In the genomic region with DNA sequence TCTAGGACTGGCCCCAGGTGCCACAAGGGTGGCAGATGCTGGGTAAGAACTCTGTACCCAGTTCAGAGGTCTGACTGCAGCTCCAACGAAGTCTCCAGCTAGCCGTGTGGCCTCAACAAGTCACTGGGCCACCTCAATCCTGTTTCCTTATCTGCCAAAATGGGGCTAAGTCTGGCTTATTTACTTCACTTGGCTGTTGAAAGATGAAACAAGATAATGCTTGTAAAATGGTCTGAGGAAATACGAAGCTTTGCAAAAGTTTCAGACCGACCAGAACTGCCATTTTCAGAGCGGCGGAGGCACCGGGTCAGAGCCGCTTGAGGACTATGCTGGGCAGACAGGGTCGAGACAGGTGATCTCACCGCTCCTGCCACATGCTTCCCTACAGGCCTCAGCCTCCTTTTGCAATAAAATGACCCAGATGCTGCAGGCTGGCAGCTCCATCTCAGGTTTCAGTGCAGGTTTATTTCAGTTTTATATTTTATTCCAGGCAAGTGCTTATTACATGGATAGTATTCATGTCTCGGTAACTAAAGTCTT, we compare ENCODE assay signal across 1 cellular context.
A peak's percentile ranks its signal among the peaks of the same experiment; 100 is the strongest.
TF ChIP-seq lines count a peak whose summit lies in the region.

No MANE protein-coding gene starts in this region.

TF ChIP-seq in HEK293, 187 proteins besides CTCF, POLR2A, EP300 and RAD21 (continued from another document):
- TF ChIP-seq, protein P1, sequence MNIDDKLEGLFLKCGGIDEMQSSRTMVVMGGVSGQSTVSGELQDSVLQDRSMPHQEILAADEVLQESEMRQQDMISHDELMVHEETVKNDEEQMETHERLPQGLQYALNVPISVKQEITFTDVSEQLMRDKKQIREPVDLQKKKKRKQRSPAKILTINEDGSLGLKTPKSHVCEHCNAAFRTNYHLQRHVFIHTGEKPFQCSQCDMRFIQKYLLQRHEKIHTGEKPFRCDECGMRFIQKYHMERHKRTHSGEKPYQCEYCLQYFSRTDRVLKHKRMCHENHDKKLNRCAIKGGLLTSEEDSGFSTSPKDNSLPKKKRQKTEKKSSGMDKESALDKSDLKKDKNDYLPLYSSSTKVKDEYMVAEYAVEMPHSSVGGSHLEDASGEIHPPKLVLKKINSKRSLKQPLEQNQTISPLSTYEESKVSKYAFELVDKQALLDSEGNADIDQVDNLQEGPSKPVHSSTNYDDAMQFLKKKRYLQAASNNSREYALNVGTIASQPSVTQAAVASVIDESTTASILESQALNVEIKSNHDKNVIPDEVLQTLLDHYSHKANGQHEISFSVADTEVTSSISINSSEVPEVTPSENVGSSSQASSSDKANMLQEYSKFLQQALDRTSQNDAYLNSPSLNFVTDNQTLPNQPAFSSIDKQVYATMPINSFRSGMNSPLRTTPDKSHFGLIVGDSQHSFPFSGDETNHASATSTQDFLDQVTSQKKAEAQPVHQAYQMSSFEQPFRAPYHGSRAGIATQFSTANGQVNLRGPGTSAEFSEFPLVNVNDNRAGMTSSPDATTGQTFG (tag by site-specific recombination; IDR thresholded peaks at IDR 0.05; ENCODE audit: borderline replicate concordance): no peak
- TF ChIP-seq KLF8 (tag by site-specific recombination; IDR thresholded peaks at IDR 0.05) (0 out of 2 replicates have a peak, but pooled peaks have one; percentile 16), SCRT2 (tag by site-specific recombination; IDR thresholded peaks at IDR 0.05) (peak; percentile 81), ZEB2 (tag by site-specific recombination; IDR thresholded peaks at IDR 0.05) (peak; percentile 43; the same call in 1 of the 2 replicates), ZNF24 (tag by site-specific recombination; IDR thresholded peaks at IDR 0.05) (no peak), ZNF76 (tag by site-specific recombination; IDR thresholded peaks at IDR 0.05; ENCODE audit: borderline replicate concordance, low read depth) (peak; percentile 79), MZF1 (tag by site-specific recombination; IDR thresholded peaks at IDR 0.05; ENCODE audit: borderline replicate concordance) (0 out of 2 replicates have a peak, but pooled peaks have one; percentile 14), ZNF600 (tag by site-specific recombination; IDR thresholded peaks at IDR 0.05) (peak; percentile 57), ZNF548 (tag by site-specific recombination; IDR thresholded peaks at IDR 0.05) (no peak), ZNF274 (IDR thresholded peaks at IDR 0.05; ENCODE audit: low read length) (no peak), ZNF274 (tag by site-specific recombination; IDR thresholded peaks at IDR 0.05; ENCODE audit: borderline replicate concordance) (no peak), ZSCAN30 (tag by site-specific recombination; IDR thresholded peaks at IDR 0.05) (peak; percentile 46; the same call in 1 of the 2 replicates), ZNF221 (tag by site-specific recombination; IDR thresholded peaks at IDR 0.05; ENCODE audit: borderline replicate concordance) (no peak), SETDB1 (IDR thresholded peaks at IDR 0.05; ENCODE audit: insufficient read length, low read length) (no peak), SCRT1 (tag by site-specific recombination; IDR thresholded peaks at IDR 0.05; ENCODE audit: borderline replicate concordance) (peak; percentile 26; the same call in 1 of the 2 replicates), ZNF19 (tag by site-specific recombination; IDR thresholded peaks at IDR 0.05; ENCODE audit: low read depth) (no peak)
- TF ChIP-seq, protein P2, sequence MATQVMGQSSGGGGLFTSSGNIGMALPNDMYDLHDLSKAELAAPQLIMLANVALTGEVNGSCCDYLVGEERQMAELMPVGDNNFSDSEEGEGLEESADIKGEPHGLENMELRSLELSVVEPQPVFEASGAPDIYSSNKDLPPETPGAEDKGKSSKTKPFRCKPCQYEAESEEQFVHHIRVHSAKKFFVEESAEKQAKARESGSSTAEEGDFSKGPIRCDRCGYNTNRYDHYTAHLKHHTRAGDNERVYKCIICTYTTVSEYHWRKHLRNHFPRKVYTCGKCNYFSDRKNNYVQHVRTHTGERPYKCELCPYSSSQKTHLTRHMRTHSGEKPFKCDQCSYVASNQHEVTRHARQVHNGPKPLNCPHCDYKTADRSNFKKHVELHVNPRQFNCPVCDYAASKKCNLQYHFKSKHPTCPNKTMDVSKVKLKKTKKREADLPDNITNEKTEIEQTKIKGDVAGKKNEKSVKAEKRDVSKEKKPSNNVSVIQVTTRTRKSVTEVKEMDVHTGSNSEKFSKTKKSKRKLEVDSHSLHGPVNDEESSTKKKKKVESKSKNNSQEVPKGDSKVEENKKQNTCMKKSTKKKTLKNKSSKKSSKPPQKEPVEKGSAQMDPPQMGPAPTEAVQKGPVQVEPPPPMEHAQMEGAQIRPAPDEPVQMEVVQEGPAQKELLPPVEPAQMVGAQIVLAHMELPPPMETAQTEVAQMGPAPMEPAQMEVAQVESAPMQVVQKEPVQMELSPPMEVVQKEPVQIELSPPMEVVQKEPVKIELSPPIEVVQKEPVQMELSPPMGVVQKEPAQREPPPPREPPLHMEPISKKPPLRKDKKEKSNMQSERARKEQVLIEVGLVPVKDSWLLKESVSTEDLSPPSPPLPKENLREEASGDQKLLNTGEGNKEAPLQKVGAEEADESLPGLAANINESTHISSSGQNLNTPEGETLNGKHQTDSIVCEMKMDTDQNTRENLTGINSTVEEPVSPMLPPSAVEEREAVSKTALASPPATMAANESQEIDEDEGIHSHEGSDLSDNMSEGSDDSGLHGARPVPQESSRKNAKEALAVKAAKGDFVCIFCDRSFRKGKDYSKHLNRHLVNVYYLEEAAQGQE (tag by site-specific recombination; IDR thresholded peaks at IDR 0.05): no peak
- TF ChIP-seq, protein P3, sequence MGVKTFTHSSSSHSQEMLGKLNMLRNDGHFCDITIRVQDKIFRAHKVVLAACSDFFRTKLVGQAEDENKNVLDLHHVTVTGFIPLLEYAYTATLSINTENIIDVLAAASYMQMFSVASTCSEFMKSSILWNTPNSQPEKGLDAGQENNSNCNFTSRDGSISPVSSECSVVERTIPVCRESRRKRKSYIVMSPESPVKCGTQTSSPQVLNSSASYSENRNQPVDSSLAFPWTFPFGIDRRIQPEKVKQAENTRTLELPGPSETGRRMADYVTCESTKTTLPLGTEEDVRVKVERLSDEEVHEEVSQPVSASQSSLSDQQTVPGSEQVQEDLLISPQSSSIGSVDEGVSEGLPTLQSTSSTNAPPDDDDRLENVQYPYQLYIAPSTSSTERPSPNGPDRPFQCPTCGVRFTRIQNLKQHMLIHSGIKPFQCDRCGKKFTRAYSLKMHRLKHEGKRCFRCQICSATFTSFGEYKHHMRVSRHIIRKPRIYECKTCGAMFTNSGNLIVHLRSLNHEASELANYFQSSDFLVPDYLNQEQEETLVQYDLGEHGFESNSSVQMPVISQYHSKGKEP (tag by site-specific recombination; IDR thresholded peaks at IDR 0.05): peak; percentile 97
- TF ChIP-seq, protein P4, sequence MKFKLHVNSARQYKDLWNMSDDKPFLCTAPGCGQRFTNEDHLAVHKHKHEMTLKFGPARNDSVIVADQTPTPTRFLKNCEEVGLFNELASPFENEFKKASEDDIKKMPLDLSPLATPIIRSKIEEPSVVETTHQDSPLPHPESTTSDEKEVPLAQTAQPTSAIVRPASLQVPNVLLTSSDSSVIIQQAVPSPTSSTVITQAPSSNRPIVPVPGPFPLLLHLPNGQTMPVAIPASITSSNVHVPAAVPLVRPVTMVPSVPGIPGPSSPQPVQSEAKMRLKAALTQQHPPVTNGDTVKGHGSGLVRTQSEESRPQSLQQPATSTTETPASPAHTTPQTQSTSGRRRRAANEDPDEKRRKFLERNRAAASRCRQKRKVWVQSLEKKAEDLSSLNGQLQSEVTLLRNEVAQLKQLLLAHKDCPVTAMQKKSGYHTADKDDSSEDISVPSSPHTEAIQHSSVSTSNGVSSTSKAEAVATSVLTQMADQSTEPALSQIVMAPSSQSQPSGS (tag by site-specific recombination; IDR thresholded peaks at IDR 0.05; ENCODE audit: low read depth): 0 out of 2 replicates have a peak, but pooled peaks have one; percentile 4
- TF ChIP-seq, protein P5, sequence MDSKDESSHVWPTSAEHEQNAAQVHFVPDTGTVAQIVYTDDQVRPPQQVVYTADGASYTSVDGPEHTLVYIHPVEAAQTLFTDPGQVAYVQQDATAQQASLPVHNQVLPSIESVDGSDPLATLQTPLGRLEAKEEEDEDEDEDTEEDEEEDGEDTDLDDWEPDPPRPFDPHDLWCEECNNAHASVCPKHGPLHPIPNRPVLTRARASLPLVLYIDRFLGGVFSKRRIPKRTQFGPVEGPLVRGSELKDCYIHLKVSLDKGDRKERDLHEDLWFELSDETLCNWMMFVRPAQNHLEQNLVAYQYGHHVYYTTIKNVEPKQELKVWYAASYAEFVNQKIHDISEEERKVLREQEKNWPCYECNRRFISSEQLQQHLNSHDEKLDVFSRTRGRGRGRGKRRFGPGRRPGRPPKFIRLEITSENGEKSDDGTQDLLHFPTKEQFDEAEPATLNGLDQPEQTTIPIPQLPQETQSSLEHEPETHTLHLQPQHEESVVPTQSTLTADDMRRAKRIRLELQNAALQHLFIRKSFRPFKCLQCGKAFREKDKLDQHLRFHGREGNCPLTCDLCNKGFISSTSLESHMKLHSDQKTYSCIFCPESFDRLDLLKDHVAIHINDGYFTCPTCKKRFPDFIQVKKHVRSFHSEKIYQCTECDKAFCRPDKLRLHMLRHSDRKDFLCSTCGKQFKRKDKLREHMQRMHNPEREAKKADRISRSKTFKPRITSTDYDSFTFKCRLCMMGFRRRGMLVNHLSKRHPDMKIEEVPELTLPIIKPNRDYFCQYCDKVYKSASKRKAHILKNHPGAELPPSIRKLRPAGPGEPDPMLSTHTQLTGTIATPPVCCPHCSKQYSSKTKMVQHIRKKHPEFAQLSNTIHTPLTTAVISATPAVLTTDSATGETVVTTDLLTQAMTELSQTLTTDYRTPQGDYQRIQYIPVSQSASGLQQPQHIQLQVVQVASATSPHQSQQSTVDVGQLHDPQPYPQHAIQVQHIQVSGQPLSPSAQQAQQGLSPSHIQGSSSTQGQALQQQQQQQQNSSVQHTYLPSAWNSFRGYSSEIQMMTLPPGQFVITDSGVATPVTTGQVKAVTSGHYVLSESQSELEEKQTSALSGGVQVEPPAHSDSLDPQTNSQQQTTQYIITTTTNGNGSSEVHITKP (tag by site-specific recombination; IDR thresholded peaks at IDR 0.05): peak; percentile 10; the same call in 1 of the 2 replicates
- TF ChIP-seq, protein P6, sequence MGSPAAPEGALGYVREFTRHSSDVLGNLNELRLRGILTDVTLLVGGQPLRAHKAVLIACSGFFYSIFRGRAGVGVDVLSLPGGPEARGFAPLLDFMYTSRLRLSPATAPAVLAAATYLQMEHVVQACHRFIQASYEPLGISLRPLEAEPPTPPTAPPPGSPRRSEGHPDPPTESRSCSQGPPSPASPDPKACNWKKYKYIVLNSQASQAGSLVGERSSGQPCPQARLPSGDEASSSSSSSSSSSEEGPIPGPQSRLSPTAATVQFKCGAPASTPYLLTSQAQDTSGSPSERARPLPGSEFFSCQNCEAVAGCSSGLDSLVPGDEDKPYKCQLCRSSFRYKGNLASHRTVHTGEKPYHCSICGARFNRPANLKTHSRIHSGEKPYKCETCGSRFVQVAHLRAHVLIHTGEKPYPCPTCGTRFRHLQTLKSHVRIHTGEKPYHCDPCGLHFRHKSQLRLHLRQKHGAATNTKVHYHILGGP (tag by site-specific recombination; IDR thresholded peaks at IDR 0.05): no peak
